ENCODE assay signal across 24 cellular contexts in the genomic region with DNA sequence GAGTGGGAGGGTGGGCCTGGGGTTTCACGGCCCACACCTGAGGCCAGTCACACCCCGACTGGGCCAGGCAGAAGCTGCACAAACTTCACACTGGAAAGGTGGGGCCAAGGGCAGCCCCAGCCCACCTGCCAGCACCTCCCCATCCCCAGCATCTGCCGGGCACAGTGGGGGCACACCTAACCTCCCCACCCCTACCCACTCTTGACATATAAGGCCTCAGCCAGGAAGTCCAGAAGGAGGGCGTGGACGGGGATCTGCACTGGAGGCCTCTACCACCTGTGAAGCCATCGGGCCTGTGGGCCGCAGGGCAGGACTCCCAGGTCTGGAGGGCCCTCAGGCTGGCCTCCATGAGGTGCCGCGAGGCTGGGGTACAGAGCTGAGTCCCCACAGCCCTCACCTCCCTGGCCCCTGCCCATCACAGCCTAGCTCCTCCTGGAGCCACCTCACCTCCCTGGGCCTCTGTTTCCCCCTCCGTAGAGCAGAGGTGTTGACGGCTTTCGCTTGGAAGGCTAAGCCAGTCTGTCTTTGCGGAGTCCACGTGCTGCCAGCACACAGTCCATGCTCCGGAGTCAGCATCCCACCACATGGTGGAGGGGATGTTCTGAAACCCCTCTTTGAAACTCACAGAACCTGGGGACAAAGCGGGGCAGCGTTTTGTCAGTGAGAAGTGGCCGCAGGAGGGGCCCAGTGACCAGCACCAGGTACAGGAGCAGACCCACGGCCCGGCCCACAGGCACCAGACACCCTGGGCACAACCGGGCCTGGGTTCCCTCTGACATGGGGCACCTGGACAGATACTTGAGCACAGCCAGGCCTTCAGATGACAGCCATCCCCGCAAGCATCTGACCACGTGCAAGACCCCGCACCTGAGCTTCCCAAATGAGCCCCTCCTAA. TPM values are rescaled to one million over a fixed set of nuclear protein-coding genes. Genes with fewer than 3 reads are reported as not detected.
DNase-seq lines count a peak whose midpoint lies in the region; ATAC-seq and TF ChIP-seq lines count a peak whose summit lies in the region.
"Had no signal": no experiment of that assay in that cellular context is flagged by ENCODE, and none has a peak within 500 bp of the region (broad histone marks: within the 10 kb centered on the region; RNA-seq: fewer than 3 reads in every experiment).

No MANE protein-coding gene starts in this region.

- 91% methylated on average over 24 of the region's 24 CpGs for WGBS in mesenchymal stem cell
- WGBS in aorta, 2 donors: 87 to 91% methylated on average over 24 of the region's 24 CpGs

- DNase-seq in natural killer cell treated with Interleukin-12 subunit alpha and Interleukin-12 subunit beta and Interleukin-15 and Interleukin-18, amount 100 ng/mL, for 72 hours (ENCODE audit: low spot score): no peak
- no peak for DNase-seq in natural killer cell
- no peak for DNase-seq in OCI-LY7 (ENCODE audit: low spot score)
- no peak for DNase-seq in mesenchymal stem cell
- DNase-seq in aorta: peak in 1 of 2 donors; percentile 73
- DNase-seq in NCI-H226: no peak
- no peak for DNase-seq in A673 (ENCODE audit: low spot score)
- DNase-seq: amniotic stem cell, NCI-H2029, NCI-H2227 treated with DMSO at 0.1 percent for 48 hours had no signal

- no peaks in the 10 kb centered on the region for H3K36me3 Mint-ChIP-seq in natural killer cell treated with Interleukin-12 subunit alpha and Interleukin-12 subunit beta and Interleukin-15 and Interleukin-18, amount 100 ng/mL, for 72 hours
- H3K36me3 Mint-ChIP-seq in natural killer cell: no peaks in the 10 kb centered on the region

- H3K4ac ChIP-seq in mesenchymal stem cell (ENCODE audit: low read depth in 1 of 2, low read length in 2 of 2): no peak overlapping the region

- H3K4me3 Mint-ChIP-seq in natural killer cell treated with Interleukin-12 subunit alpha and Interleukin-12 subunit beta and Interleukin-15 and Interleukin-18, amount 100 ng/mL, for 72 hours: no peak overlapping the region
- no peak overlapping the region for H3K4me3 Mint-ChIP-seq in natural killer cell
- H3K4me3 Mint-ChIP-seq: activated naive CD4-positive, alpha-beta T cell treated with anti-CD3 and anti-CD28 coated beads, Interleukin-2, amount 10 ng/mL, durations not matched to agents 7 days and 5 days; activated T-helper 1 cell treated with anti-CD3 and anti-CD28 coated beads, Interleukin-12 subunit alpha, Interleukin-12 subunit beta, Interleukin-2, Interleukin-4 antibody, amounts not matched to agents 30 ng/mL and 10 ng/mL and 1 ng/mL, durations not matched to agents 14 hours and 24 hours and 36 hours; T-helper 1 cell treated with Interleukin-12 subunit alpha and Interleukin-12 subunit beta and Interleukin-4 antibody, amounts not matched to agents 30 μg/mL and 1 μg/mL, for 36 hours had no signal

- H3K27me3 ChIP-seq in mesenchymal stem cell (ENCODE audit: control insufficient read depth in 1 of 2, insufficient read depth in 1 of 2, low read length in 2 of 2): peaks cover 0 to 37% of the 10 kb centered on the region in 2 experiments
- no peaks in the 10 kb centered on the region for H3K27me3 ChIP-seq in aorta (ENCODE audit: control insufficient read depth in 1 of 2, insufficient read depth in 2 of 2, low read length in 1 of 2)
- H3K27me3 ChIP-seq in A673 (replicated peaks; ENCODE audit: insufficient read depth, low read depth, low read length, poor library complexity): no peaks in the 10 kb centered on the region
- H3K27me3 ChIP-seq: colonic mucosa, transverse colon had no signal

- no peak overlapping the region for H2BK15ac ChIP-seq in mesenchymal stem cell (ENCODE audit: low read depth, poor library complexity, severe bottlenecking)

- intact Hi-C loops in natural killer cell (cut with micrococcal nuclease): loop anchor here (1.0 kb wide), 1 partner anchor 57 kb away; no protein-coding TSS in a partner anchor
- intact Hi-C loops in OCI-LY7 (cut with micrococcal nuclease; ENCODE audit: unreplicated experiment): loop anchor here (1.0 kb wide), 2 partner anchors 30 to 57 kb away; no protein-coding TSS in a partner anchor
- intact Hi-C loops in aorta (cut with DNase I): loop anchor here (1.0 to 2.0 kb wide), 2 partner anchors 57 to 58 kb away; no protein-coding TSS in a partner anchor
- intact Hi-C loops in A673 (cut with micrococcal nuclease; ENCODE audit: unreplicated experiment): loop anchor here (1.0 kb wide), 1 partner anchor 57 kb away; no protein-coding TSS in a partner anchor

- H4K91ac ChIP-seq in mesenchymal stem cell (ENCODE audit: low read length): peak overlapping the region; percentile 57

- H2BK120ac ChIP-seq in mesenchymal stem cell (ENCODE audit: low read depth, low read length): no peak overlapping the region

- H3K9ac ChIP-seq in mesenchymal stem cell (ENCODE audit: low read length): no peak overlapping the region

- TF ChIP-seq CTCF in natural killer cell (IDR thresholded peaks at IDR 0.05) (no peak), OCI-LY7 (conservative IDR thresholded peaks at IDR 0.05; ENCODE audit: low read length) (no peak), A673 (conservative IDR thresholded peaks at IDR 0.05; ENCODE audit: low read depth, low read length) (no peak)

- POLR2A ChIA-PET in OCI-LY7 (lab: Charles Lee): interaction anchor here (1.2 kb wide), 1 partner anchor 10 kb away, joined by 4 read pairs; no protein-coding TSS in a partner anchor
- POLR2A ChIA-PET in A673 (lab: Charles Lee; ENCODE audit: low non-redundant PET): no interaction called here

- peak overlapping the region; percentile 35 for H2AK5ac ChIP-seq in mesenchymal stem cell (ENCODE audit: low read length, severe bottlenecking)

- no peak overlapping the region for H2BK5ac ChIP-seq in mesenchymal stem cell (ENCODE audit: low read depth, low read length, poor library complexity, severe bottlenecking)

- H3K4me3 ChIP-seq in OCI-LY7 (ENCODE audit: low read depth, low read length, poor library complexity, severe bottlenecking) (no peak overlapping the region), mesenchymal stem cell (ENCODE audit: insufficient read depth in 1 of 2, low read depth in 1 of 2, low read length in 2 of 2) (no peak overlapping the region), aorta (ENCODE audit: low read length in 2 of 2) (no peak overlapping the region), A673 (ENCODE audit: low read depth, low read length, poor library complexity, severe bottlenecking) (no peak overlapping the region)
- H3K4me3 ChIP-seq: K562 had no signal

- peak overlapping the region in 1 of 2 experiments; percentile 71 for H2BK12ac ChIP-seq in mesenchymal stem cell (ENCODE audit: low read length in 2 of 2)

- no peaks in the 10 kb centered on the region for H3K79me1 ChIP-seq in mesenchymal stem cell (replicated peaks; ENCODE audit: low read length, poor library complexity, severe bottlenecking)

- H3K9me3 Mint-ChIP-seq in natural killer cell treated with Interleukin-12 subunit alpha and Interleukin-12 subunit beta and Interleukin-15 and Interleukin-18, amount 100 ng/mL, for 72 hours: no peaks in the 10 kb centered on the region
- no peaks in the 10 kb centered on the region for H3K9me3 Mint-ChIP-seq in natural killer cell
- H3K9me3 Mint-ChIP-seq: effector memory CD8-positive, alpha-beta T cell had no signal

- H3K36me3 ChIP-seq in OCI-LY7 (ENCODE audit: insufficient read depth, low read length) (no peaks in the 10 kb centered on the region), mesenchymal stem cell (ENCODE audit: control insufficient read depth in 1 of 2, insufficient read depth in 2 of 2, low read depth in 1 of 2, low read length in 2 of 2) (no peaks in the 10 kb centered on the region), aorta (ENCODE audit: control insufficient read depth in 1 of 2, insufficient read depth in 2 of 2, low read length in 1 of 2) (no peaks in the 10 kb centered on the region), A673 (ENCODE audit: insufficient read depth, low read length, poor library complexity, severe bottlenecking) (no peaks in the 10 kb centered on the region)
- H3K36me3 ChIP-seq: colonic mucosa, heart left ventricle, neutrophil, prostate gland, transverse colon had no signal

- H2AFZ ChIP-seq in OCI-LY7 (ENCODE audit: low read length) (no peak overlapping the region), mesenchymal stem cell (ENCODE audit: low read depth, low read length) (no peak overlapping the region)

- no peaks in the 10 kb centered on the region for H3K79me2 ChIP-seq in OCI-LY7 (ENCODE audit: insufficient read depth, low read depth, low read length)

- H3K4me2 ChIP-seq in OCI-LY7 (ENCODE audit: low read length) (peak overlapping the region; percentile 86), mesenchymal stem cell (ENCODE audit: low read length, poor library complexity, severe bottlenecking) (no peak overlapping the region)

- CTCF ChIA-PET in OCI-LY7 (lab: Charles Lee; ENCODE audit: unreplicated experiment): interaction anchor here (0.5 to 0.6 kb wide), 2 partner anchors 31 to 309 kb away, joined by 4 to 6 read pairs; no protein-coding TSS in a partner anchor
- CTCF ChIA-PET in A673 (lab: Charles Lee): no interaction called here

- peak; percentile 24 to 47 for ATAC-seq in natural killer cell treated with Interleukin-12 subunit alpha and Interleukin-12 subunit beta and Interleukin-15 and Interleukin-18, amount 100 ng/mL, for 72 hours
- ATAC-seq in natural killer cell (no peak), aorta (ENCODE audit: low FRiP score) (peak; percentile 42), GM18502 (IDR thresholded peaks at IDR 0.05; ENCODE audit: poor library complexity, unreplicated experiment) (no peak)

- H3K14ac ChIP-seq in mesenchymal stem cell (ENCODE audit: low read length in 2 of 2): no peak overlapping the region

- H4K8ac ChIP-seq in mesenchymal stem cell (ENCODE audit: low read length): no peak overlapping the region

- H3K27ac ChIP-seq in OCI-LY7 (ENCODE audit: low read depth, low read length, poor library complexity, severe bottlenecking) (no peak overlapping the region), mesenchymal stem cell (ENCODE audit: low read length, poor library complexity, severe bottlenecking) (no peak overlapping the region), aorta (ENCODE audit: low read depth in 1 of 2, low read length in 2 of 2) (no peak overlapping the region), A673 (ENCODE audit: low read depth, low read length, poor library complexity, severe bottlenecking) (no peak overlapping the region)
- H3K27ac ChIP-seq: colonic mucosa, heart left ventricle, neutrophil, prostate gland, transverse colon had no signal

- no peak overlapping the region for H3K23ac ChIP-seq in mesenchymal stem cell (ENCODE audit: low read length in 2 of 2)

- H3K4me1 Mint-ChIP-seq in natural killer cell treated with Interleukin-12 subunit alpha and Interleukin-12 subunit beta and Interleukin-15 and Interleukin-18, amount 100 ng/mL, for 72 hours (ENCODE audit: low read depth in 2 of 2): peaks cover 0 to 3% of the 10 kb centered on the region in 2 donors
- peaks cover 0 to 3% of the 10 kb centered on the region in 2 donors for H3K4me1 Mint-ChIP-seq in natural killer cell
- H3K4me1 Mint-ChIP-seq: activated naive CD4-positive, alpha-beta T cell treated with anti-CD3 and anti-CD28 coated beads, Interleukin-2, amount 10 ng/mL, durations not matched to agents 7 days and 5 days had no signal

- no TSS peak for BruUV-seq in OCI-LY7 (replicated peaks; lab: Mats Ljungman, UMichigan)
- no TSS peak for BruUV-seq in A673 (replicated peaks; lab: Mats Ljungman, UMichigan)

- H3K4me1 ChIP-seq in OCI-LY7 (ENCODE audit: insufficient read depth, low read length, poor library complexity, severe bottlenecking): peaks cover 28% of the 10 kb centered on the region
- peaks cover 8% of the 10 kb centered on the region for H3K4me1 ChIP-seq in mesenchymal stem cell (ENCODE audit: control insufficient read depth, insufficient read depth, low read depth, low read length)
- no peaks in the 10 kb centered on the region for H3K4me1 ChIP-seq in aorta (ENCODE audit: control insufficient read depth in 1 of 2, insufficient read depth in 2 of 2, low read length in 2 of 2)
- H3K4me1 ChIP-seq in A673 (ENCODE audit: insufficient read depth, low read length, poor library complexity, severe bottlenecking): no peaks in the 10 kb centered on the region
- H3K4me1 ChIP-seq: prostate gland had no signal

- H3K9me2 ChIP-seq in OCI-LY7 (ENCODE audit: insufficient read depth, low read length): no peaks in the 10 kb centered on the region

- H3K9me3 ChIP-seq in OCI-LY7 (ENCODE audit: low read length) (no peaks in the 10 kb centered on the region), mesenchymal stem cell (ENCODE audit: control insufficient read depth, low read length) (no peaks in the 10 kb centered on the region), aorta (ENCODE audit: control insufficient read depth, low read length) (no peaks in the 10 kb centered on the region), A673 (ENCODE audit: low read depth, low read length, poor library complexity, severe bottlenecking) (no peaks in the 10 kb centered on the region)
- H3K9me3 ChIP-seq: colonic mucosa, neutrophil, prostate gland, transverse colon had no signal

- no peak overlapping the region for H3K27ac Mint-ChIP-seq in natural killer cell treated with Interleukin-12 subunit alpha and Interleukin-12 subunit beta and Interleukin-15 and Interleukin-18, amount 100 ng/mL, for 72 hours
- H3K27ac Mint-ChIP-seq in natural killer cell: no peak overlapping the region
- H3K27ac Mint-ChIP-seq: activated naive CD4-positive, alpha-beta T cell treated with anti-CD3 and anti-CD28 coated beads, Interleukin-2, amount 10 ng/mL, durations not matched to agents 7 days and 5 days; activated T-helper 1 cell treated with anti-CD3 and anti-CD28 coated beads, Interleukin-12 subunit alpha, Interleukin-12 subunit beta, Interleukin-2, Interleukin-4 antibody, amounts not matched to agents 30 ng/mL and 10 ng/mL and 1 ng/mL, durations not matched to agents 14 hours and 24 hours and 36 hours; effector memory CD8-positive, alpha-beta T cell; T-helper 1 cell treated with Interleukin-12 subunit alpha and Interleukin-12 subunit beta and Interleukin-4 antibody, amounts not matched to agents 30 μg/mL and 1 μg/mL, for 36 hours had no signal

- H3K18ac ChIP-seq in mesenchymal stem cell (ENCODE audit: low read depth in 1 of 2, low read length in 2 of 2): no peak overlapping the region

- H3K27me3 Mint-ChIP-seq in natural killer cell treated with Interleukin-12 subunit alpha and Interleukin-12 subunit beta and Interleukin-15 and Interleukin-18, amount 100 ng/mL, for 72 hours: peaks cover 26 to 27% of the 10 kb centered on the region in 2 donors
- peaks cover 18 to 22% of the 10 kb centered on the region in 2 donors for H3K27me3 Mint-ChIP-seq in natural killer cell (ENCODE audit: low read depth in 2 of 2)

- no peaks in the 10 kb centered on the region for H4K20me1 ChIP-seq in OCI-LY7 (ENCODE audit: insufficient read depth, low read length)

RNA-seq across cellular contexts. Expression of a gene that starts 38.2 kb away (rescaled TPM):
- 10 to 100 TPM; 19.2 to 44.9 TPM for total RNA-seq in natural killer cell treated with Interleukin-12 subunit alpha and Interleukin-12 subunit beta and Interleukin-15 and Interleukin-18, amount 100 ng/mL, for 72 hours
- total RNA-seq in natural killer cell (10 to 100 TPM; 12.7 to 21.9 (median 15.3) TPM), OCI-LY7 (2022) (43.4 and 51.6 TPM in 2 replicates), aorta (100 to 1,000 TPM in 1 of 2 donors, 10 to 100 TPM in 1; 84.9 to 102 TPM), A673 (2021) (70.9 and 74.2 TPM in 2 replicates)
- total RNA-seq in OCI-LY7 (2014; rRNA removed; shearing (Covaris generic)): 32.7 and 39.4 TPM in 2 replicates
- 59.1 TPM for polyA plus RNA-seq in mesenchymal stem cell (2013, experiment 1 of 2)
- 55.9 TPM for polyA plus RNA-seq in mesenchymal stem cell (2013, experiment 2 of 2)
- 100 to 1,000 TPM in 1 of 2 donors, 10 to 100 TPM in 1; 31.9 to 185 TPM for polyA plus RNA-seq in aorta

RNA-seq across cellular contexts. Expression of a gene that starts 46.7 kb away (rescaled TPM):
- under 1 TPM; 0.48 to 0.84 TPM for total RNA-seq in natural killer cell treated with Interleukin-12 subunit alpha and Interleukin-12 subunit beta and Interleukin-15 and Interleukin-18, amount 100 ng/mL, for 72 hours
- total RNA-seq in natural killer cell (not detected), OCI-LY7 (2022) (not detected in 2 replicates), aorta (not detected), A673 (2021) (0.39 and 0.58 TPM in 2 replicates)
- total RNA-seq in OCI-LY7 (2014; rRNA removed; shearing (Covaris generic)): not detected in 2 replicates
- polyA plus RNA-seq in mesenchymal stem cell (2013, experiment 1 of 2): not detected
- polyA plus RNA-seq in mesenchymal stem cell (2013, experiment 2 of 2): not detected
- polyA plus RNA-seq in aorta: not detected
- total RNA-seq: bronchial epithelial cell, H4, K562, RPMI7951 had no signal
- polyA plus RNA-seq: K562 had no signal

Comparison
In these comparisons a context has a peak if more than half of its experiments do, and no peak if none do; other contexts are left out.
1. ATAC-seq: peak in natural killer cell treated with Interleukin-12 subunit alpha and Interleukin-12 subunit beta and Interleukin-15 and Interleukin-18, amount 100 ng/mL, for 72 hours (2 of 2) and aorta (single experiment); none in natural killer cell (0 of 3) and GM18502 (single experiment).